Comparison of ENCODE assay signal across 1 cellular context in genomic region chr1:24409535-24409934, GRCh38.
TF ChIP-seq lines count a peak whose summit lies in the region.

No MANE protein-coding gene starts in this region.

TF ChIP-seq in A549, 52 proteins besides CTCF, POLR2A, EP300 and RAD21 (continued from another document):
- no peak for TF ChIP-seq SMC3 (IDR thresholded peaks at IDR 0.05)
- no peak for TF ChIP-seq BCL3 (IDR thresholded peaks at IDR 0.05)
